19 cellular contexts compared by ENCODE assay signal in genomic region chr5:14502291-14502690, GRCh38.
DNase-seq lines count a peak whose midpoint lies in the region; ATAC-seq and TF ChIP-seq lines count a peak whose summit lies in the region.
"Had no signal": no experiment of that assay in that cellular context is flagged by ENCODE, and none has a peak within 500 bp of the region (broad histone marks: within the 10 kb centered on the region; RNA-seq: fewer than 3 reads in every experiment).

No MANE protein-coding gene starts in this region.

- H3K27ac Mint-ChIP-seq in HFFc6: no peak overlapping the region
- peak overlapping the region; percentile 80 for H3K27ac Mint-ChIP-seq in endothelial cell (ENCODE audit: unreplicated experiment)
- no peak overlapping the region for H3K27ac Mint-ChIP-seq in activated naive CD4-positive, alpha-beta T cell treated with anti-CD3 and anti-CD28 coated beads, Interleukin-2, amount 50 U/mL, for 72 hours
- H3K27ac Mint-ChIP-seq in activated T-helper 1 cell treated with anti-CD3 and anti-CD28 coated beads, Interleukin-12 subunit alpha, Interleukin-12 subunit beta, Interleukin-2, Interleukin-4 antibody, amounts not matched to agents 30 ng/mL and 10 ng/mL and 1 ng/mL, durations not matched to agents 14 hours and 24 hours and 36 hours: no peak overlapping the region
- H3K27ac Mint-ChIP-seq: T-cell had no signal

- no peak for TF ChIP-seq POLR2A in gastrocnemius medialis (IDR thresholded peaks at IDR 0.05)

- H3K27me3 ChIP-seq in gastrocnemius medialis: no peaks in the 10 kb centered on the region

- H3K4me1 Mint-ChIP-seq in HFFc6 (ENCODE audit: low read depth): peaks cover 6% of the 10 kb centered on the region; the same call in 1 of the 2 replicates
- peaks cover 3% of the 10 kb centered on the region for H3K4me1 Mint-ChIP-seq in endothelial cell (ENCODE audit: unreplicated experiment)
- no peaks in the 10 kb centered on the region for H3K4me1 Mint-ChIP-seq in activated T-helper 1 cell treated with anti-CD3 and anti-CD28 coated beads, Interleukin-12 subunit alpha, Interleukin-12 subunit beta, Interleukin-2, Interleukin-4 antibody, amounts not matched to agents 30 ng/mL and 10 ng/mL and 1 ng/mL, durations not matched to agents 14 hours and 24 hours and 36 hours (ENCODE audit: low read depth)
- H3K4me1 Mint-ChIP-seq: CD4-positive, alpha-beta memory T cell; T-cell had no signal

- no peak for TF ChIP-seq CTCF in HFFc6 (IDR thresholded peaks at IDR 0.05)
- no peak for TF ChIP-seq CTCF in endothelial cell (IDR thresholded peaks at IDR 0.05; ENCODE audit: unreplicated experiment)
- TF ChIP-seq CTCF in gastrocnemius medialis (IDR thresholded peaks at IDR 0.05 in 4 of 5, conservative IDR thresholded peaks at IDR 0.05 in 1 of 5): no peak

- DNase-seq in DMS53 (lab: John Stamatoyannopoulos, UW) (peak; percentile 19), DMS53 treated with DMSO at 0.1 percent for 48 hours (lab: John Stamatoyannopoulos, UW; ENCODE audit: unreplicated experiment) (no peak), HFFc6 (no peak), endothelial cell (ENCODE audit: low spot score) (no peak), gastrocnemius medialis (no peak)
- DNase-seq in activated naive CD4-positive, alpha-beta T cell treated with anti-CD3 and anti-CD28 coated beads, Interleukin-2, amount 50 U/mL, for 72 hours (ENCODE audit: low spot score in 2 of 2): no peak
- DNase-seq in activated T-helper 1 cell treated with anti-CD3 and anti-CD28 coated beads, Interleukin-12 subunit alpha, Interleukin-12 subunit beta, Interleukin-2, Interleukin-4 antibody, amounts not matched to agents 30 ng/mL and 10 ng/mL and 1 ng/mL, durations not matched to agents 14 hours and 24 hours and 36 hours (ENCODE audit: low spot score): no peak
- DNase-seq: 8988T; CD4-positive, alpha-beta memory T cell; GF-D8; GOT3; KG1; NCI-H1694; NCI-H2107; NCI-H446; SHP77; SK-N-SH; T-cell had no signal

- no peaks in the 10 kb centered on the region for H3K9me3 ChIP-seq in gastrocnemius medialis
- H3K9me3 ChIP-seq: SK-N-SH had no signal

- ATAC-seq in gastrocnemius medialis (no peak), GM19455 (IDR thresholded peaks at IDR 0.05; ENCODE audit: unreplicated experiment) (no peak)
- no peak for ATAC-seq in activated naive CD4-positive, alpha-beta T cell treated with anti-CD3 and anti-CD28 coated beads, Interleukin-2, amount 50 U/mL, for 72 hours
- ATAC-seq: T-cell had no signal

- H3K27me3 Mint-ChIP-seq in HFFc6 (ENCODE audit: insufficient read depth) (peaks cover 44% of the 10 kb centered on the region), endothelial cell (ENCODE audit: unreplicated experiment) (peaks cover 11% of the 10 kb centered on the region)
- no peaks in the 10 kb centered on the region for H3K27me3 Mint-ChIP-seq in activated T-helper 1 cell treated with anti-CD3 and anti-CD28 coated beads, Interleukin-12 subunit alpha, Interleukin-12 subunit beta, Interleukin-2, Interleukin-4 antibody, amounts not matched to agents 30 ng/mL and 10 ng/mL and 1 ng/mL, durations not matched to agents 14 hours and 24 hours and 36 hours (ENCODE audit: insufficient read depth)
- H3K27me3 Mint-ChIP-seq: CD4-positive, alpha-beta memory T cell; T-cell had no signal

- intact Hi-C loops in gastrocnemius medialis (cut with DNase I; ENCODE audit: low total_unique reads): no loop called here
- intact Hi-C loops in activated T-helper 1 cell treated with anti-CD3 and anti-CD28 coated beads, Interleukin-12 subunit alpha, Interleukin-12 subunit beta, Interleukin-2, Interleukin-4 antibody, amounts not matched to agents 30 ng/mL and 10 ng/mL and 1 ng/mL, durations not matched to agents 14 hours and 24 hours and 36 hours (cut with micrococcal nuclease): no loop called here

- H3K4me3 ChIP-seq in gastrocnemius medialis: no peak overlapping the region

- H3K9me3 Mint-ChIP-seq in HFFc6 (no peaks in the 10 kb centered on the region), endothelial cell (ENCODE audit: unreplicated experiment) (no peaks in the 10 kb centered on the region)
- no peaks in the 10 kb centered on the region for H3K9me3 Mint-ChIP-seq in activated naive CD4-positive, alpha-beta T cell treated with anti-CD3 and anti-CD28 coated beads, Interleukin-2, amount 50 U/mL, for 72 hours
- no peaks in the 10 kb centered on the region for H3K9me3 Mint-ChIP-seq in activated T-helper 1 cell treated with anti-CD3 and anti-CD28 coated beads, Interleukin-12 subunit alpha, Interleukin-12 subunit beta, Interleukin-2, Interleukin-4 antibody, amounts not matched to agents 30 ng/mL and 10 ng/mL and 1 ng/mL, durations not matched to agents 14 hours and 24 hours and 36 hours
- H3K9me3 Mint-ChIP-seq: CD4-positive, alpha-beta memory T cell; T-cell had no signal

- no peaks in the 10 kb centered on the region for H3K4me1 ChIP-seq in gastrocnemius medialis

- H3K36me3 Mint-ChIP-seq in HFFc6 (ENCODE audit: low read depth) (peaks cover 39% of the 10 kb centered on the region), endothelial cell (ENCODE audit: low read depth, unreplicated experiment) (peaks cover 47% of the 10 kb centered on the region)
- H3K36me3 Mint-ChIP-seq in activated naive CD4-positive, alpha-beta T cell treated with anti-CD3 and anti-CD28 coated beads, Interleukin-2, amount 50 U/mL, for 72 hours: no peaks in the 10 kb centered on the region
- no peaks in the 10 kb centered on the region for H3K36me3 Mint-ChIP-seq in activated T-helper 1 cell treated with anti-CD3 and anti-CD28 coated beads, Interleukin-12 subunit alpha, Interleukin-12 subunit beta, Interleukin-2, Interleukin-4 antibody, amounts not matched to agents 30 ng/mL and 10 ng/mL and 1 ng/mL, durations not matched to agents 14 hours and 24 hours and 36 hours (ENCODE audit: low read depth)
- H3K36me3 Mint-ChIP-seq: CD4-positive, alpha-beta memory T cell; T-cell had no signal

- peak overlapping the region; percentile 45 to 71 (median 52) for H3K27ac ChIP-seq in gastrocnemius medialis

- in situ Hi-C loops in gastrocnemius medialis (cut with MboI; ENCODE audit: low sequenced_read_pairs in 4 of 4): no loop called here

- peak overlapping the region; percentile 2; the same call in 1 of the 2 replicates for H3K4me3 Mint-ChIP-seq in HFFc6
- H3K4me3 Mint-ChIP-seq in endothelial cell (ENCODE audit: unreplicated experiment): peak overlapping the region; percentile 67
- no peak overlapping the region for H3K4me3 Mint-ChIP-seq in activated T-helper 1 cell treated with anti-CD3 and anti-CD28 coated beads, Interleukin-12 subunit alpha, Interleukin-12 subunit beta, Interleukin-2, Interleukin-4 antibody, amounts not matched to agents 30 ng/mL and 10 ng/mL and 1 ng/mL, durations not matched to agents 14 hours and 24 hours and 36 hours
- H3K4me3 Mint-ChIP-seq: CD4-positive, alpha-beta memory T cell; T-cell had no signal

- peaks cover 0 to 75% of the 10 kb centered on the region in 2 donors for H3K36me3 ChIP-seq in gastrocnemius medialis
